1 cellular context compared by ENCODE assay signal in the genomic region with DNA sequence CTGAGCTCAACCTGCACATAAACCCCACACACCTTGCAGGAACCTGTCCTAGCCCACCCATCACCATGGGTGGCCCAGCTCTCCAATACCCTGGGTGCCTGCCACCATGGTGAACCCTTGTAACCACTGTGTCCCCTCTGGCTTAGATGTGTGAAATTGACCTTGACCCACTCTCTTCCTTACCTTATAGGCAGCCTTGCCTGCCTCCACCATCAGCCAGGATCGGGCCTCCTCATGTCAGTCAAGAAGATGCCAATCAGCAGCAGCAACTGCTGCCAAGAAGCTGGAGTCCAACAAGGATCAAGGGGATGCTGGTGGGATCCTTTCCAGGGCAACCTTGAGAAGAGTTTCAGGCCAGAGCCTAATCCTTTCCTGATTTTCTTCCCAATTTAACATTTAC.
TF ChIP-seq lines count a peak whose summit lies in the region.

No MANE protein-coding gene starts in this region.

TF ChIP-seq in IMR-90, 13 proteins besides CTCF, POLR2A, EP300 and RAD21:
- no peak for TF ChIP-seq CEBPB (IDR thresholded peaks at IDR 0.05; ENCODE audit: low read depth, low read length)
- TF ChIP-seq RCOR1 (IDR thresholded peaks at IDR 0.05; ENCODE audit: insufficient replicate concordance, low read length) = no peak
- no peak for TF ChIP-seq MAFK (IDR thresholded peaks at IDR 0.05; ENCODE audit: low read depth, low read length)
- no peak for TF ChIP-seq FOS (IDR thresholded peaks at IDR 0.05; ENCODE audit: low read depth, low read length)
- TF ChIP-seq SMC3 (IDR thresholded peaks at IDR 0.05; ENCODE audit: low read depth, low read length) = no peak
- TF ChIP-seq MXI1 (IDR thresholded peaks at IDR 0.05; ENCODE audit: borderline replicate concordance, low read depth, low read length) = no peak
- TF ChIP-seq, protein P1, sequence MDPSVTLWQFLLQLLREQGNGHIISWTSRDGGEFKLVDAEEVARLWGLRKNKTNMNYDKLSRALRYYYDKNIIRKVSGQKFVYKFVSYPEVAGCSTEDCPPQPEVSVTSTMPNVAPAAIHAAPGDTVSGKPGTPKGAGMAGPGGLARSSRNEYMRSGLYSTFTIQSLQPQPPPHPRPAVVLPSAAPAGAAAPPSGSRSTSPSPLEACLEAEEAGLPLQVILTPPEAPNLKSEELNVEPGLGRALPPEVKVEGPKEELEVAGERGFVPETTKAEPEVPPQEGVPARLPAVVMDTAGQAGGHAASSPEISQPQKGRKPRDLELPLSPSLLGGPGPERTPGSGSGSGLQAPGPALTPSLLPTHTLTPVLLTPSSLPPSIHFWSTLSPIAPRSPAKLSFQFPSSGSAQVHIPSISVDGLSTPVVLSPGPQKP (IDR thresholded peaks at IDR 0.05; ENCODE audit: borderline replicate concordance, low read depth, low read length) = no peak
- no peak for TF ChIP-seq NFE2L2 (IDR thresholded peaks at IDR 0.05; ENCODE audit: low read depth, low read length)
- TF ChIP-seq CHD1 (IDR thresholded peaks at IDR 0.05; ENCODE audit: low read depth, low read length) = no peak
- TF ChIP-seq, protein P2, sequence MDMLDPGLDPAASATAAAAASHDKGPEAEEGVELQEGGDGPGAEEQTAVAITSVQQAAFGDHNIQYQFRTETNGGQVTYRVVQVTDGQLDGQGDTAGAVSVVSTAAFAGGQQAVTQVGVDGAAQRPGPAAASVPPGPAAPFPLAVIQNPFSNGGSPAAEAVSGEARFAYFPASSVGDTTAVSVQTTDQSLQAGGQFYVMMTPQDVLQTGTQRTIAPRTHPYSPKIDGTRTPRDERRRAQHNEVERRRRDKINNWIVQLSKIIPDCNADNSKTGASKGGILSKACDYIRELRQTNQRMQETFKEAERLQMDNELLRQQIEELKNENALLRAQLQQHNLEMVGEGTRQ (IDR thresholded peaks at IDR 0.05; ENCODE audit: low read depth, low read length) = no peak
- TF ChIP-seq MAZ (IDR thresholded peaks at IDR 0.05; ENCODE audit: borderline replicate concordance, low read depth, low read length) = no peak
- TF ChIP-seq RFX5 (IDR thresholded peaks at IDR 0.05; ENCODE audit: low read depth, low read length) = no peak
- TF ChIP-seq BHLHE40 (IDR thresholded peaks at IDR 0.05; ENCODE audit: low read depth, low read length) = no peak
